ENCODE assay signal across 21 cellular contexts in genomic region chr6:35202066-35202546, GRCh38. TPM values are rescaled to one million over a fixed set of nuclear protein-coding genes. Genes with fewer than 3 reads are reported as not detected.
A peak's percentile ranks its signal among the peaks of the same experiment; 100 is the strongest.
DNase-seq lines count a peak whose midpoint lies in the region; ATAC-seq and TF ChIP-seq lines count a peak whose summit lies in the region.
"Had no signal": no experiment of that assay in that cellular context is flagged by ENCODE, and none has a peak within 500 bp of the region (broad histone marks: within the 10 kb centered on the region; RNA-seq: fewer than 3 reads in every experiment).

No MANE protein-coding gene starts in this region.

- H3K4me3 ChIP-seq in retinal pigment epithelial cell (ENCODE audit: low read length): no peak overlapping the region
- H3K4me3 ChIP-seq: esophagus squamous epithelium, HAP-1, lung, testis had no signal

- ATAC-seq in Right ventricle myocardium superior (ENCODE audit: poor library complexity) (peak; percentile 66), HG03521 (IDR thresholded peaks at IDR 0.05; ENCODE audit: unreplicated experiment) (no peak)
- ATAC-seq in activated naive CD8-positive, alpha-beta T cell treated with anti-CD3 and anti-CD28 coated beads, Interleukin-2, amount 50 U/mL, for 24 hours: no peak

- H3K27me3 Mint-ChIP-seq in activated naive CD8-positive, alpha-beta T cell treated with anti-CD3 and anti-CD28 coated beads, Interleukin-2, amount 50 U/mL, for 24 hours: peaks cover 47% of the 10 kb centered on the region

- no peaks in the 10 kb centered on the region for H3K4me1 Mint-ChIP-seq in activated naive CD8-positive, alpha-beta T cell treated with anti-CD3 and anti-CD28 coated beads, Interleukin-2, amount 50 U/mL, for 24 hours
- H3K4me1 Mint-ChIP-seq: CD14-positive monocyte had no signal

- intact Hi-C loops in Right ventricle myocardium superior (cut with DNase I) (loop anchor here (2.0 kb wide), 1 partner anchor 55 kb away; no protein-coding TSS in a partner anchor), cardiac septum (cut with DNase I) (loop anchor here (10.0 kb wide), 1 partner anchor 217 kb away; no protein-coding TSS in a partner anchor)

- TF ChIP-seq CTCF in retinal pigment epithelial cell (conservative IDR thresholded peaks at IDR 0.05; ENCODE audit: low read depth, low read length): peak; percentile 29

- no peaks in the 10 kb centered on the region for H3K36me3 Mint-ChIP-seq in activated naive CD8-positive, alpha-beta T cell treated with anti-CD3 and anti-CD28 coated beads, Interleukin-2, amount 50 U/mL, for 24 hours (ENCODE audit: low read depth)
- H3K36me3 Mint-ChIP-seq: CD14-positive monocyte had no signal

- no peak overlapping the region for H3K4me3 Mint-ChIP-seq in activated naive CD8-positive, alpha-beta T cell treated with anti-CD3 and anti-CD28 coated beads, Interleukin-2, amount 50 U/mL, for 24 hours
- H3K4me3 Mint-ChIP-seq: activated naive CD4-positive, alpha-beta T cell treated with anti-CD3 and anti-CD28 coated beads for 36 hours; CD14-positive monocyte had no signal

- H3K27ac Mint-ChIP-seq in activated naive CD8-positive, alpha-beta T cell treated with anti-CD3 and anti-CD28 coated beads, Interleukin-2, amount 50 U/mL, for 24 hours: no peak overlapping the region
- H3K27ac Mint-ChIP-seq: activated naive CD4-positive, alpha-beta T cell treated with anti-CD3 and anti-CD28 coated beads for 36 hours; CD14-positive monocyte had no signal

- no peaks in the 10 kb centered on the region for H3K9me3 Mint-ChIP-seq in activated naive CD8-positive, alpha-beta T cell treated with anti-CD3 and anti-CD28 coated beads, Interleukin-2, amount 50 U/mL, for 24 hours
- H3K9me3 Mint-ChIP-seq: activated naive CD4-positive, alpha-beta T cell treated with anti-CD3 and anti-CD28 coated beads for 36 hours had no signal

- DNase-seq in Right ventricle myocardium superior (no peak), cardiac septum (ENCODE audit: low spot score) (no peak), OCI-M1 (lab: John Stamatoyannopoulos, UW) (peak; percentile 31), globus pallidus (ENCODE audit: low spot score) (peak; percentile 34), retinal pigment epithelial cell (ENCODE audit: low read depth) (no peak)
- no peak for DNase-seq in activated naive CD4-positive, alpha-beta T cell (lab: John Stamatoyannopoulos, UW)
- DNase-seq in activated naive CD8-positive, alpha-beta T cell treated with anti-CD3 and anti-CD28 coated beads, Interleukin-2, amount 50 U/mL, for 24 hours: no peak
- DNase-seq: activated naive CD4-positive, alpha-beta T cell treated with anti-CD3 and anti-CD28 coated beads for 36 hours; aorta; DMS 273 treated with DMSO at 0.1 percent for 48 hours; effector CD4-positive, alpha-beta T cell; esophagus squamous epithelium; NCI-H1105; NCI-H226; occipital lobe; right cardiac atrium; testis had no signal

RNA-seq across cellular contexts. Expression of gene SCUBE3, which starts 11.7 kb away (rescaled TPM):
- 9.7 TPM for total RNA-seq in Right ventricle myocardium superior
- 5.2 TPM for total RNA-seq in cardiac septum
- total RNA-seq: activated naive CD4-positive, alpha-beta T cell treated with anti-CD3 and anti-CD28 coated beads for 36 hours had no signal

RNA-seq across cellular contexts. Expression of gene ZNF76, which starts 57.4 kb away (rescaled TPM):
- total RNA-seq in Right ventricle myocardium superior (35.3 TPM), cardiac septum (39.9 TPM)

Comparison
In these comparisons a context has a peak if more than half of its experiments do, and no peak if none do; other contexts are left out.
1. DNase-seq: peak in OCI-M1 (single experiment) and globus pallidus (single experiment); none in Right ventricle myocardium superior (single experiment), cardiac septum (single experiment), retinal pigment epithelial cell (single experiment), activated naive CD4-positive, alpha-beta T cell (0 of 4) and activated naive CD8-positive, alpha-beta T cell treated with anti-CD3 and anti-CD28 coated beads, Interleukin-2, amount 50 U/mL, for 24 hours (single experiment).